ENCODE assay signal across 21 cellular contexts in the genomic region with DNA sequence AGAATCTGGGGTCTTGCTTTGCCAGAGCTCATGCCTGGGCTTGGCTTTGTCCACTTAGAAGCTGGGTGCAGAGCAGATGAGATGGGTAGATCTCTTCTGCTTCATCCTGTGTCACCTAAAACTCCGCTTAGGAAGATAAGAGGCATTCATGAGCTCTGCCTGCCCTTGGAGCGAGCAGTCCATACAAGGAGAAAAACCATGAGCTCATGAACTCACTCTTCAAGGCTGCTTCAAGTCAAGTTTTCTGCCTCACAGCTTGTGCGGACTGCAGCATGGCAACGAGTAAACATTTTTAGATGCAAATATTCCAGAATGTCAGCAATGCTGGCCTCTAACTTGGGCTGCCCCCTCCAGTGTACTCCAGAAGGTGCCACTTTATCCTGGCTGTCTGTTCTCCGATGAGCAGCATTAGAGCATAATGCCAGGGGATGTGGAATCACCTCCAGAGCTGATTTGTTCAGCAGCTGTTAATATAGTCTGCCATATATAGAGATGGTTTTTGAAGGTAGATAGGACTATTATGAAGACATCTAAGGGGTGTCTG. TPM values are rescaled to one million over a fixed set of nuclear protein-coding genes. Genes with fewer than 3 reads are reported as not detected.
DNase-seq lines count a peak whose midpoint lies in the region; ATAC-seq and TF ChIP-seq lines count a peak whose summit lies in the region.
"Had no signal": no experiment of that assay in that cellular context is flagged by ENCODE, and none has a peak within 500 bp of the region (broad histone marks: within the 10 kb centered on the region; RNA-seq: fewer than 3 reads in every experiment).

No MANE protein-coding gene starts in this region.

- intact Hi-C loops in Right ventricle myocardium inferior (cut with DNase I), result no loop called here
- intact Hi-C loops in cardiac septum (cut with DNase I), result no loop called here
- intact Hi-C loops in left ventricle myocardium inferior (cut with micrococcal nuclease), result no loop called here
- intact Hi-C loops in psoas muscle (cut with DNase I), result no loop called here
- intact Hi-C loops in upper lobe of right lung (cut with DNase I), result no loop called here

- no peak overlapping the region for H3K4me3 ChIP-seq in left ventricle myocardium inferior
- no peak overlapping the region for H3K4me3 ChIP-seq in psoas muscle
- H3K4me3 ChIP-seq in upper lobe of right lung, result no peak overlapping the region
- H3K4me3 ChIP-seq: A549; BLaER1 treated with 17β-estradiol and CSF1 and Interleukin-3, amounts not matched to agents 10 nM and 100 nM; HAP-1; Peyer's patch had no signal

- no peaks in the 10 kb centered on the region for H3K27me3 ChIP-seq in left ventricle myocardium inferior (ENCODE audit: low read depth)
- H3K27me3 ChIP-seq in psoas muscle (ENCODE audit: insufficient read depth in 3 of 3, low read length in 2 of 3), result no peaks in the 10 kb centered on the region
- H3K27me3 ChIP-seq in upper lobe of right lung, result no peaks in the 10 kb centered on the region
- H3K27me3 ChIP-seq: BLaER1 treated with 17β-estradiol and CSF1 and Interleukin-3, amounts not matched to agents 10 nM and 100 nM; Peyer's patch had no signal

- ATAC-seq in Right ventricle myocardium inferior, result peak; percentile 32
- ATAC-seq in psoas muscle, result no peak
- no peak for ATAC-seq in upper lobe of right lung
- no peak for ATAC-seq in GM18502 (IDR thresholded peaks at IDR 0.05; ENCODE audit: poor library complexity, unreplicated experiment)
- no peak for ATAC-seq in HG03175 (IDR thresholded peaks at IDR 0.05; ENCODE audit: unreplicated experiment)
- ATAC-seq: A549 had no signal

- H3K4me1 ChIP-seq in left ventricle myocardium inferior (peaks cover 55% of the 10 kb centered on the region), psoas muscle (peaks cover 10% of the 10 kb centered on the region), upper lobe of right lung (peaks cover 20% of the 10 kb centered on the region)
- H3K4me1 ChIP-seq: A549, HAP-1 had no signal

- H3K27ac ChIP-seq in left ventricle myocardium inferior (replicated peaks) (peak overlapping the region; percentile 34), psoas muscle (peak overlapping the region; percentile 6), upper lobe of right lung (no peak overlapping the region)
- H3K27ac ChIP-seq: A549; BLaER1 treated with 17β-estradiol and CSF1 and Interleukin-3, amounts not matched to agents 10 nM and 100 nM; HL-60 had no signal

- DNase-seq in Right ventricle myocardium inferior (ENCODE audit: missing footprints) (no peak), cardiac septum (ENCODE audit: low spot score) (no peak), left ventricle myocardium inferior (no peak), psoas muscle (no peak), upper lobe of right lung (peak; percentile 39), NCI-H2196 treated with DMSO at 0.1 percent for 48 hours (lab: John Stamatoyannopoulos, UW; ENCODE audit: unreplicated experiment) (no peak)
- DNase-seq: DMS 273 treated with DMSO at 0.1 percent for 48 hours, NCI-H1105, NCI-H187 treated with DMSO at 0.1 percent for 48 hours, NCI-H2171, NCI-H446 treated with DMSO at 0.1 percent for 48 hours, Peyer's patch, SHP77, SK-N-SH had no signal

- TF ChIP-seq CTCF in left ventricle myocardium inferior (IDR thresholded peaks at IDR 0.05; ENCODE audit: borderline replicate concordance) (no peak), psoas muscle (IDR thresholded peaks at IDR 0.05) (no peak), upper lobe of right lung (IDR thresholded peaks at IDR 0.05) (no peak)

- H3K9me3 ChIP-seq in left ventricle myocardium inferior (replicated peaks) (no peaks in the 10 kb centered on the region), psoas muscle (no peaks in the 10 kb centered on the region), upper lobe of right lung (no peaks in the 10 kb centered on the region)
- H3K9me3 ChIP-seq: A549; BLaER1 treated with 17β-estradiol and CSF1 and Interleukin-3, amounts not matched to agents 10 nM and 100 nM; HAP-1; Peyer's patch; SK-N-SH had no signal

- H3K36me3 ChIP-seq in left ventricle myocardium inferior, result peaks cover 20% of the 10 kb centered on the region
- H3K36me3 ChIP-seq in psoas muscle (ENCODE audit: insufficient read depth in 1 of 2, low read depth in 1 of 2), result peaks cover 3 to 59% of the 10 kb centered on the region in 2 donors
- H3K36me3 ChIP-seq in upper lobe of right lung, result no peaks in the 10 kb centered on the region
- H3K36me3 ChIP-seq: BLaER1 treated with 17β-estradiol and CSF1 and Interleukin-3, amounts not matched to agents 10 nM and 100 nM; HAP-1; Peyer's patch had no signal

- 61 to 76% (median 72%) methylated on average over 5 of the region's 5 CpGs for WGBS in psoas muscle, 3 donors

RNA-seq across cellular contexts. Expression of gene UQCC2, which starts 10.7 kb away (rescaled TPM):
- 215 TPM for total RNA-seq in Right ventricle myocardium inferior
- total RNA-seq in cardiac septum, result 209 TPM
- 199 TPM for total RNA-seq in left ventricle myocardium inferior
- 100 to 1,000 TPM; 118 to 184 (median 145) TPM for total RNA-seq in psoas muscle
- 100 to 1,000 TPM; 129 to 158 (median 141) TPM for polyA plus RNA-seq in psoas muscle
- 40.6 TPM for total RNA-seq in upper lobe of right lung

RNA-seq across cellular contexts. Expression of gene IP6K3, which starts 24.5 kb away (rescaled TPM):
- 47.6 TPM for total RNA-seq in Right ventricle myocardium inferior
- 16.6 TPM for total RNA-seq in cardiac septum
- 42.0 TPM for total RNA-seq in left ventricle myocardium inferior
- total RNA-seq in psoas muscle, result 100 to 1,000 TPM; 113 to 363 (median 306) TPM
- polyA plus RNA-seq in psoas muscle, result 100 to 1,000 TPM in 2 of 3 donors, 10 to 100 TPM in 1; 95.7 to 220 (median 175) TPM
- 4.6 TPM for total RNA-seq in upper lobe of right lung
- polyA plus RNA-seq: IgD-negative memory B cell had no signal
